ENCODE assay signal across 8 cellular contexts in genomic region chr14:22598099-22598895, GRCh38. TPM values are rescaled to one million over a fixed set of nuclear protein-coding genes. Genes with fewer than 3 reads are reported as not detected.
A peak's percentile ranks its signal among the peaks of the same experiment; 100 is the strongest.
DNase-seq lines count a peak whose midpoint lies in the region; ATAC-seq and TF ChIP-seq lines count a peak whose summit lies in the region.

A gene with protein sequence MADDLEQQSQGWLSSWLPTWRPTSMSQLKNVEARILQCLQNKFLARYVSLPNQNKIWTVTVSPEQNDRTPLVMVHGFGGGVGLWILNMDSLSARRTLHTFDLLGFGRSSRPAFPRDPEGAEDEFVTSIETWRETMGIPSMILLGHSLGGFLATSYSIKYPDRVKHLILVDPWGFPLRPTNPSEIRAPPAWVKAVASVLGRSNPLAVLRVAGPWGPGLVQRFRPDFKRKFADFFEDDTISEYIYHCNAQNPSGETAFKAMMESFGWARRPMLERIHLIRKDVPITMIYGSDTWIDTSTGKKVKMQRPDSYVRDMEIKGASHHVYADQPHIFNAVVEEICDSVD (plus strand): TSS chr14:22598300. CDS start chr14:22598307, 7 bp downstream.

- H3K27me3 ChIP-seq in right cardiac atrium (ENCODE audit: control insufficient read depth, insufficient read depth) (no peaks in the 10 kb centered on the region), prostate gland (replicated peaks; ENCODE audit: insufficient read depth) (no peaks in the 10 kb centered on the region)

- peak within 1 kb of the TSS; percentile 85 to 91 (median 91) for H3K27ac Mint-ChIP-seq in IgD-negative memory B cell

- peak; percentile 73 for DNase-seq in DMS79 treated with DMSO at 0.1 percent for 48 hours (lab: John Stamatoyannopoulos, UW)
- peak; percentile 39 for DNase-seq in SW480 (ENCODE audit: low spot score)
- DNase-seq in astrocyte of the cerebellum (ENCODE audit: low read depth) = no peak
- DNase-seq in right cardiac atrium = peak; percentile 84 to 96 (median 94)
- peak; percentile 82 for DNase-seq in prostate gland (ENCODE audit: low spot score)

- H3K9me3 ChIP-seq in right cardiac atrium (ENCODE audit: control insufficient read depth, low read length) (no peaks in the 10 kb centered on the region), prostate gland (no peaks in the 10 kb centered on the region)

- peaks cover 0 to 1% of the 10 kb centered on the region in 2 donors for H3K36me3 ChIP-seq in prostate gland

- H3K36me3 Mint-ChIP-seq in IgD-negative memory B cell = peaks cover 3% of the 10 kb centered on the region

- ATAC-seq in GM21447 (IDR thresholded peaks at IDR 0.05; ENCODE audit: unreplicated experiment) (peak; percentile 77), right cardiac atrium (peak; percentile 98), HG03457 (IDR thresholded peaks at IDR 0.05; ENCODE audit: unreplicated experiment) (no peak)

- in situ Hi-C loops in astrocyte of the cerebellum (cut with HindIII; ENCODE audit: low sequenced_read_pairs) = no loop called here

- peaks cover 12 to 18% (median 17%) of the 10 kb centered on the region in 3 donors for H3K4me1 Mint-ChIP-seq in IgD-negative memory B cell

- TF ChIP-seq CTCF in astrocyte of the cerebellum (IDR thresholded peaks at IDR 0.05; ENCODE audit: low read depth, low read length, missing control alignments) = no peak
- peak in 1 of 4 experiments; percentile 8 for TF ChIP-seq CTCF in prostate gland (IDR thresholded peaks at IDR 0.05)

- under 1% methylated on average over 49 of the region's 49 CpGs for WGBS in right cardiac atrium
- under 1% methylated on average over 49 of the region's 49 CpGs for WGBS in prostate gland

- intact Hi-C loops in right cardiac atrium (cut with DNase I) (no loop called here), prostate gland (cut with DNase I) (loop anchor here (10.0 kb wide), 1 partner anchor 167 kb away; the partner anchor contains the start of gene OXA1L)

- peak; percentile 98 for TF ChIP-seq POLR2A in prostate gland (IDR thresholded peaks at IDR 0.05)

- peak within 1 kb of the TSS; percentile 95 to 98 (median 98) for H3K4me3 Mint-ChIP-seq in IgD-negative memory B cell

- H3K27me3 Mint-ChIP-seq in IgD-negative memory B cell = no peaks in the 10 kb centered on the region

- H3K27ac ChIP-seq in right cardiac atrium (ENCODE audit: low read length) = peak within 1 kb of the TSS; percentile 52
- peak within 1 kb of the TSS; percentile 91 to 95 for H3K27ac ChIP-seq in prostate gland

- peaks cover 6% of the 10 kb centered on the region for H3K4me1 ChIP-seq in right cardiac atrium (ENCODE audit: control insufficient read depth, insufficient read depth, low read length)
- H3K4me1 ChIP-seq in prostate gland (replicated peaks) = no peaks in the 10 kb centered on the region

- H3K4me3 ChIP-seq in astrocyte of the cerebellum (ENCODE audit: low read depth, low read length) = peak within 1 kb of the TSS; percentile 74
- H3K4me3 ChIP-seq in right cardiac atrium (ENCODE audit: low read length) = peak within 1 kb of the TSS; percentile 88
- H3K4me3 ChIP-seq in prostate gland = peak within 1 kb of the TSS; percentile 70 to 72

- no peaks in the 10 kb centered on the region for H3K9me3 Mint-ChIP-seq in IgD-negative memory B cell

RNA-seq across cellular contexts. Expression of the gene that starts here (rescaled TPM):
- 9.0 TPM for polyA plus RNA-seq in IgD-negative memory B cell
- total RNA-seq in right cardiac atrium = 10 to 100 TPM; 29.7 to 40.9 (median 36.9) TPM
- 20.3 TPM for polyA plus RNA-seq in right cardiac atrium
- 100 to 1,000 TPM in 1 of 2 donors, 10 to 100 TPM in 1; 25.9 to 116 TPM for total RNA-seq in prostate gland
